Comparison of ENCODE assay signal across 35 cellular contexts in genomic region chr6:24797596-24798216, GRCh38. TPM values are rescaled to one million over a fixed set of nuclear protein-coding genes. Genes with fewer than 3 reads are reported as not detected.
DNase-seq lines count a peak whose midpoint lies in the region; ATAC-seq and TF ChIP-seq lines count a peak whose summit lies in the region.
"Had no signal": no experiment of that assay in that cellular context is flagged by ENCODE, and none has a peak within 500 bp of the region (broad histone marks: within the 10 kb centered on the region; RNA-seq: fewer than 3 reads in every experiment).

No MANE protein-coding gene starts in this region.

- intact Hi-C loops in body of pancreas (cut with DNase I), result no loop called here

- no peaks in the 10 kb centered on the region for H3K36me3 ChIP-seq in HEK293 (ENCODE audit: control insufficient read depth in 2 of 2, insufficient read depth in 1 of 2, low read length in 2 of 2)
- no peaks in the 10 kb centered on the region for H3K36me3 ChIP-seq in body of pancreas (replicated peaks in 1 of 2; ENCODE audit: insufficient read depth in 1 of 2, low read depth in 2 of 2)
- H3K36me3 ChIP-seq: HAP-1, heart left ventricle, sigmoid colon, transverse colon had no signal

- POLR2A ChIA-PET in HEK293 (lab: Yijun Ruan, JAX), result no interaction called here

- H3K4me1 Mint-ChIP-seq in activated T-cell treated with anti-CD3 and anti-CD28 coated beads, Interleukin-2, amount 50 U/mL, for 24 hours (ENCODE audit: low read depth), result peaks cover 29% of the 10 kb centered on the region
- peaks cover 19% of the 10 kb centered on the region for H3K4me1 Mint-ChIP-seq in activated T-cell treated with anti-CD3 and anti-CD28 coated beads, Interleukin-2, amount 50 U/mL, for 72 hours (ENCODE audit: low read depth)
- peaks cover 58% of the 10 kb centered on the region for H3K4me1 Mint-ChIP-seq in osteocyte (ENCODE audit: unreplicated experiment)

- H3K36me3 Mint-ChIP-seq in activated T-cell treated with anti-CD3 and anti-CD28 coated beads, Interleukin-2, amount 50 U/mL, for 24 hours (ENCODE audit: low read depth), result peaks cover 13% of the 10 kb centered on the region
- H3K36me3 Mint-ChIP-seq in activated T-cell treated with anti-CD3 and anti-CD28 coated beads, Interleukin-2, amount 50 U/mL, for 72 hours (ENCODE audit: insufficient read depth in 2 of 2), result peaks cover 0 to 2% of the 10 kb centered on the region in 2 donors
- no peaks in the 10 kb centered on the region for H3K36me3 Mint-ChIP-seq in osteocyte (ENCODE audit: unreplicated experiment)

- CTCF ChIA-PET in HEK293 (lab: Yijun Ruan, JAX), result interaction anchor here (0.6 kb wide), 1 partner anchor 284 kb away, joined by 3 read pairs; no protein-coding TSS in a partner anchor

- no peaks in the 10 kb centered on the region for H3K27me3 ChIP-seq in body of pancreas
- H3K27me3 ChIP-seq: heart left ventricle, sigmoid colon, transverse colon had no signal

- ATAC-seq in activated T-cell treated with anti-CD3 and anti-CD28 coated beads, Interleukin-2, amount 50 U/mL, for 72 hours (replicated peaks in 1 of 2), result no peak
- peak; percentile 76 for ATAC-seq in body of pancreas
- ATAC-seq: A549, heart left ventricle, PC-3 had no signal

- H3K4me3 ChIP-seq in HEK293 (ENCODE audit: low read depth, low read length) (no peak overlapping the region), body of pancreas (no peak overlapping the region)
- H3K4me3 ChIP-seq: A549, HAP-1, heart left ventricle, sigmoid colon, transverse colon had no signal

- in situ Hi-C loops in G401 (cut with HindIII; ENCODE audit: low sequenced_read_pairs), result no loop called here

- H3K9me3 ChIP-seq in HEK293 (ENCODE audit: control insufficient read depth, insufficient read depth, low read depth, low read length), result no peaks in the 10 kb centered on the region
- H3K9me3 ChIP-seq in body of pancreas, result no peaks in the 10 kb centered on the region
- H3K9me3 ChIP-seq: A549, HAP-1, heart left ventricle, sigmoid colon, transverse colon had no signal

- H3K27ac Mint-ChIP-seq in activated T-cell treated with anti-CD3 and anti-CD28 coated beads, Interleukin-2, amount 50 U/mL, for 24 hours, result peak overlapping the region; percentile 29
- no peak overlapping the region for H3K27ac Mint-ChIP-seq in activated T-cell treated with anti-CD3 and anti-CD28 coated beads, Interleukin-2, amount 50 U/mL, for 72 hours
- H3K27ac Mint-ChIP-seq in osteocyte (ENCODE audit: unreplicated experiment), result peak overlapping the region; percentile 80
- H3K27ac Mint-ChIP-seq: activated CD4-positive, alpha-beta memory T cell treated with anti-CD3 and anti-CD28 coated beads, Interleukin-2, amount 10 ng/mL, durations not matched to agents 7 days and 5 days; activated naive CD8-positive, alpha-beta T cell treated with anti-CD3 and anti-CD28 coated beads, Interleukin-2, amount 10 ng/mL, durations not matched to agents 7 days and 5 days; activated T-helper 2 cell treated with anti-CD3 and anti-CD28 coated beads, Interferon-gamma antibody, Interleukin-2, Interleukin-4, amounts not matched to agents 10 μg/mL and 5 μg/mL and 100 μg/mL, durations not matched to agents 14 hours and 24 hours and 36 hours; dendritic cell treated with granulocyte-macrophage colony-stimulating factor and Interleukin-4, amounts not matched to agents 40 ng/mL and 50 ng/mL, for 4 days had no signal

- 35 to 37% methylated on average over 6 of the region's 6 CpGs for WGBS in body of pancreas, 2 donors

- no peaks in the 10 kb centered on the region for H3K27me3 Mint-ChIP-seq in activated T-cell treated with anti-CD3 and anti-CD28 coated beads, Interleukin-2, amount 50 U/mL, for 24 hours
- H3K27me3 Mint-ChIP-seq in activated T-cell treated with anti-CD3 and anti-CD28 coated beads, Interleukin-2, amount 50 U/mL, for 72 hours (ENCODE audit: low read depth), result no peaks in the 10 kb centered on the region
- H3K27me3 Mint-ChIP-seq in osteocyte (ENCODE audit: unreplicated experiment), result no peaks in the 10 kb centered on the region
- H3K27me3 Mint-ChIP-seq: activated CD4-positive, alpha-beta memory T cell treated with anti-CD3 and anti-CD28 coated beads, Interleukin-2, amount 10 ng/mL, durations not matched to agents 7 days and 5 days; activated naive CD8-positive, alpha-beta T cell treated with anti-CD3 and anti-CD28 coated beads, Interleukin-2, amount 10 ng/mL, durations not matched to agents 7 days and 5 days; CD4-positive, alpha-beta memory T cell; dendritic cell treated with granulocyte-macrophage colony-stimulating factor and Interleukin-4, amounts not matched to agents 40 ng/mL and 50 ng/mL, for 4 days; naive B cell had no signal

- H3K4me1 ChIP-seq in HEK293 (ENCODE audit: control insufficient read depth, insufficient read depth, low read length) (no peaks in the 10 kb centered on the region), body of pancreas (peaks cover 22% of the 10 kb centered on the region)
- H3K4me1 ChIP-seq: HAP-1, heart left ventricle, sigmoid colon, transverse colon had no signal

- TF ChIP-seq POLR2A in body of pancreas (IDR thresholded peaks at IDR 0.05), result no peak

- no peak for DNase-seq in activated T-cell treated with anti-CD3 and anti-CD28 coated beads, Interleukin-2, amount 50 U/mL, for 24 hours
- no peak for DNase-seq in activated T-cell treated with anti-CD3 and anti-CD28 coated beads, Interleukin-2, amount 50 U/mL, for 72 hours
- DNase-seq in body of pancreas (peak; percentile 64 to 93 (median 88)), osteocyte (ENCODE audit: extremely low spot score, unreplicated experiment) (no peak), NCI-H146 (lab: John Stamatoyannopoulos, UW) (no peak), NK-92 (lab: John Stamatoyannopoulos, UW; ENCODE audit: unreplicated experiment) (no peak), G401 (ENCODE audit: low spot score) (no peak)
- DNase-seq: activated CD4-positive, alpha-beta memory T cell treated with anti-CD3 and anti-CD28 coated beads, Interleukin-2, amount 10 ng/mL, durations not matched to agents 7 days and 5 days; activated CD4-positive, CD25-positive, alpha-beta regulatory T cell treated with anti-CD3 and anti-CD28 coated beads, Interleukin-2, amount 50 U/mL, for 72 hours; activated naive CD8-positive, alpha-beta T cell treated with anti-CD3 and anti-CD28 coated beads, Interleukin-2, amount 10 ng/mL, durations not matched to agents 7 days and 5 days; AML-193; aorta; caudate nucleus; CD4-positive, alpha-beta memory T cell; erythroblast; foreskin fibroblast; heart left ventricle; Karpas-422; midbrain; naive B cell; NCI-H2081; PC-3; Right ventricle myocardium superior; sigmoid colon; stimulated activated CD4-positive, alpha-beta T cell treated with anti-CD3 and anti-CD28 coated beads, Interleukin-4, amount 100 ng/mL, for 24 hours; T-helper 2 cell; transverse colon had no signal

- H3K27ac ChIP-seq in HEK293 (ENCODE audit: extremely low read depth, low read depth, low read length) (no peak overlapping the region), body of pancreas (peak overlapping the region; percentile 50 to 74 (median 66))
- H3K27ac ChIP-seq: A549, heart left ventricle, sigmoid colon, transverse colon had no signal

- TF ChIP-seq CTCF in HEK293 (tag by site-specific recombination; IDR thresholded peaks at IDR 0.05), result no peak
- no peak for TF ChIP-seq CTCF in body of pancreas (IDR thresholded peaks at IDR 0.05)
- TF ChIP-seq CTCF in osteocyte (IDR thresholded peaks at IDR 0.05), result no peak

- H3K4me3 Mint-ChIP-seq in activated T-cell treated with anti-CD3 and anti-CD28 coated beads, Interleukin-2, amount 50 U/mL, for 24 hours, result no peak overlapping the region
- H3K4me3 Mint-ChIP-seq in activated T-cell treated with anti-CD3 and anti-CD28 coated beads, Interleukin-2, amount 50 U/mL, for 72 hours, result no peak overlapping the region
- peak overlapping the region; percentile 53 for H3K4me3 Mint-ChIP-seq in osteocyte (ENCODE audit: unreplicated experiment)
- H3K4me3 Mint-ChIP-seq: activated CD4-positive, alpha-beta memory T cell treated with anti-CD3 and anti-CD28 coated beads, Interleukin-2, amount 10 ng/mL, durations not matched to agents 7 days and 5 days; activated naive CD8-positive, alpha-beta T cell treated with anti-CD3 and anti-CD28 coated beads, Interleukin-2, amount 10 ng/mL, durations not matched to agents 7 days and 5 days; CD4-positive, alpha-beta memory T cell; dendritic cell treated with granulocyte-macrophage colony-stimulating factor and Interleukin-4, amounts not matched to agents 40 ng/mL and 50 ng/mL, for 4 days; naive B cell had no signal

- no peaks in the 10 kb centered on the region for H3K9me3 Mint-ChIP-seq in activated T-cell treated with anti-CD3 and anti-CD28 coated beads, Interleukin-2, amount 50 U/mL, for 24 hours
- H3K9me3 Mint-ChIP-seq in activated T-cell treated with anti-CD3 and anti-CD28 coated beads, Interleukin-2, amount 50 U/mL, for 72 hours, result peaks cover 0 to 3% of the 10 kb centered on the region in 2 donors
- no peaks in the 10 kb centered on the region for H3K9me3 Mint-ChIP-seq in osteocyte (ENCODE audit: unreplicated experiment)
- H3K9me3 Mint-ChIP-seq: activated CD4-positive, alpha-beta memory T cell treated with anti-CD3 and anti-CD28 coated beads, Interleukin-2, amount 10 ng/mL, durations not matched to agents 7 days and 5 days; activated naive CD8-positive, alpha-beta T cell treated with anti-CD3 and anti-CD28 coated beads, Interleukin-2, amount 10 ng/mL, durations not matched to agents 7 days and 5 days; activated T-helper 2 cell treated with anti-CD3 and anti-CD28 coated beads, Interferon-gamma antibody, Interleukin-2, Interleukin-4, amounts not matched to agents 10 μg/mL and 5 μg/mL and 100 μg/mL, durations not matched to agents 14 hours and 24 hours and 36 hours; dendritic cell treated with granulocyte-macrophage colony-stimulating factor and Interleukin-4, amounts not matched to agents 40 ng/mL and 50 ng/mL, for 4 days; naive B cell had no signal

TF ChIP-seq in HEK293, 187 proteins besides CTCF, POLR2A, EP300 and RAD21 (continues in another document):
- TF ChIP-seq TRIM28 (IDR thresholded peaks at IDR 0.05; ENCODE audit: borderline replicate concordance, low read length) (no peak), ZNF707 (tag by site-specific recombination; IDR thresholded peaks at IDR 0.05) (no peak), ZNF214 (tag by site-specific recombination; IDR thresholded peaks at IDR 0.05; ENCODE audit: borderline replicate concordance) (no peak), ZNF423 (tag by site-specific recombination; IDR thresholded peaks at IDR 0.05) (no peak), YY1 (tag by site-specific recombination; IDR thresholded peaks at IDR 0.05) (no peak)

RNA-seq across cellular contexts. Expression of gene ARMH2, which starts 1.0 kb away (rescaled TPM):
- total RNA-seq in activated T-cell treated with anti-CD3 and anti-CD28 coated beads, Interleukin-2, amount 50 U/mL, for 72 hours, result not detected
- total RNA-seq in body of pancreas (not detected), osteocyte (not detected in 2 replicates)
- total RNA-seq in G401 (2014; rRNA removed; shearing (Covaris generic)), result not detected in 2 replicates
- total RNA-seq: activated T-helper 2 cell treated with anti-CD3 and anti-CD28 coated beads, Interferon-gamma antibody, Interleukin-2, Interleukin-4, amounts not matched to agents 10 μg/mL and 5 μg/mL and 100 μg/mL, durations not matched to agents 14 hours and 24 hours and 36 hours; aorta; heart left ventricle; kidney epithelial cell; lower leg skin; PC-3; pulmonary artery endothelial cell; Right ventricle myocardium superior; sigmoid colon; transverse colon had no signal

RNA-seq across cellular contexts. Expression of gene GMNN, which starts 23.0 kb away (rescaled TPM):
- total RNA-seq in activated T-cell treated with anti-CD3 and anti-CD28 coated beads, Interleukin-2, amount 50 U/mL, for 72 hours, result 10 to 100 TPM; 50.8 to 58.5 TPM
- total RNA-seq in body of pancreas (10 to 100 TPM; 39.2 to 42.8 TPM), osteocyte (25.3 and 26.4 TPM in 2 replicates)
- 61.0 and 102 TPM in 2 replicates for total RNA-seq in G401 (2014; rRNA removed; shearing (Covaris generic))

Comparison
In these comparisons a context has a peak if more than half of its experiments do, and no peak if none do; other contexts are left out.
1. DNase-seq: peak in body of pancreas (4 of 4); none in activated T-cell treated with anti-CD3 and anti-CD28 coated beads, Interleukin-2, amount 50 U/mL, for 24 hours (single experiment), activated T-cell treated with anti-CD3 and anti-CD28 coated beads, Interleukin-2, amount 50 U/mL, for 72 hours (0 of 2), osteocyte (single experiment), NCI-H146 (single experiment), NK-92 (single experiment) and G401 (single experiment).